24 cellular contexts compared by ENCODE assay signal in genomic region chr15:87618203-87618725, GRCh38.
DNase-seq lines count a peak whose midpoint lies in the region; ATAC-seq and TF ChIP-seq lines count a peak whose summit lies in the region.
"Had no signal": no experiment of that assay in that cellular context is flagged by ENCODE, and none has a peak within 500 bp of the region (broad histone marks: within the 10 kb centered on the region; RNA-seq: fewer than 3 reads in every experiment).

No MANE protein-coding gene starts in this region.

- H3K9me3 Mint-ChIP-seq in CD8-positive, alpha-beta T cell: peaks cover 8% of the 10 kb centered on the region
- H3K9me3 Mint-ChIP-seq: activated CD4-positive, alpha-beta memory T cell treated with anti-CD3 and anti-CD28 coated beads, Interleukin-2, amount 10 ng/mL, durations not matched to agents 7 days and 5 days had no signal

- H3K27ac Mint-ChIP-seq in CD8-positive, alpha-beta T cell: no peak overlapping the region
- H3K27ac Mint-ChIP-seq: activated B cell treated with CpG ODN at 0.5 μM for 24 hours; activated CD4-positive, alpha-beta memory T cell treated with anti-CD3 and anti-CD28 coated beads, Interleukin-2, amount 10 ng/mL, durations not matched to agents 7 days and 5 days; neural progenitor cell; progenitor cell of endocrine pancreas; type B pancreatic cell had no signal

- in situ Hi-C loops in brain microvascular endothelial cell (cut with HindIII; ENCODE audit: low pct_ligation_motif_present, low sequenced_read_pairs): no loop called here

- H3K4me3 Mint-ChIP-seq in CD8-positive, alpha-beta T cell: no peak overlapping the region
- H3K4me3 Mint-ChIP-seq: activated B cell treated with CpG ODN at 0.5 μM for 24 hours; activated CD4-positive, alpha-beta memory T cell treated with anti-CD3 and anti-CD28 coated beads, Interleukin-2, amount 10 ng/mL, durations not matched to agents 7 days and 5 days; neural progenitor cell; type B pancreatic cell had no signal

- TF ChIP-seq POLR2A in tibial nerve (IDR thresholded peaks at IDR 0.05): no peak

- no peaks in the 10 kb centered on the region for H3K27me3 Mint-ChIP-seq in CD8-positive, alpha-beta T cell (ENCODE audit: low read depth)
- H3K27me3 Mint-ChIP-seq: activated B cell treated with CpG ODN at 0.5 μM for 24 hours; activated CD4-positive, alpha-beta memory T cell treated with anti-CD3 and anti-CD28 coated beads, Interleukin-2, amount 10 ng/mL, durations not matched to agents 7 days and 5 days; progenitor cell of endocrine pancreas had no signal

- no peak overlapping the region for H3K4me3 ChIP-seq in heart right ventricle
- H3K4me3 ChIP-seq in brain microvascular endothelial cell (ENCODE audit: low read depth, low read length): no peak overlapping the region
- no peak overlapping the region for H3K4me3 ChIP-seq in mesodermal cell (ENCODE audit: extremely low read depth, insufficient read depth, low read length, poor library complexity, severe bottlenecking)
- H3K4me3 ChIP-seq in tibial nerve: no peak overlapping the region
- no peak overlapping the region for H3K4me3 ChIP-seq in CD8-positive, alpha-beta T cell (ENCODE audit: low read depth, low read length)
- H3K4me3 ChIP-seq: neural progenitor cell, spleen had no signal

- TF ChIP-seq CTCF in heart right ventricle (IDR thresholded peaks at IDR 0.05) (no peak), brain microvascular endothelial cell (IDR thresholded peaks at IDR 0.05; ENCODE audit: low read depth, low read length, missing control alignments) (no peak), tibial nerve (IDR thresholded peaks at IDR 0.05) (no peak)
- TF ChIP-seq CTCF in CD8-positive, alpha-beta T cell (IDR thresholded peaks at IDR 0.05): no peak

- no peaks in the 10 kb centered on the region for H3K27me3 ChIP-seq in heart right ventricle
- no peaks in the 10 kb centered on the region for H3K27me3 ChIP-seq in brain microvascular endothelial cell (replicated peaks)
- no peaks in the 10 kb centered on the region for H3K27me3 ChIP-seq in tibial nerve
- no peaks in the 10 kb centered on the region for H3K27me3 ChIP-seq in CD8-positive, alpha-beta T cell (ENCODE audit: insufficient read depth, low read length)
- H3K27me3 ChIP-seq: neural progenitor cell, spleen had no signal

- no peak for TF ChIP-seq EP300 in tibial nerve (IDR thresholded peaks at IDR 0.05)

- peak overlapping the region; percentile 10 to 70 (median 46) for H3K27ac ChIP-seq in heart right ventricle
- peak overlapping the region; percentile 80 for H3K27ac ChIP-seq in brain microvascular endothelial cell
- H3K27ac ChIP-seq in mesodermal cell (ENCODE audit: low read depth, low read length, severe bottlenecking): peak overlapping the region; percentile 80
- H3K27ac ChIP-seq in tibial nerve: peak overlapping the region in 3 of 4 donors; percentile 5 to 81 (median 70)
- no peak overlapping the region for H3K27ac ChIP-seq in CD8-positive, alpha-beta T cell (ENCODE audit: low read depth, low read length)
- H3K27ac ChIP-seq: epithelial cell of prostate, neural progenitor cell, spleen had no signal

- intact Hi-C loops in heart right ventricle (cut with DNase I): no loop called here
- intact Hi-C loops in Right ventricle myocardium inferior (cut with DNase I): no loop called here
- intact Hi-C loops in CD8-positive, alpha-beta T cell (cut with DNase I, micrococcal nuclease): no loop called here

- no peaks in the 10 kb centered on the region for H3K4me1 Mint-ChIP-seq in CD8-positive, alpha-beta T cell (ENCODE audit: low read depth)
- H3K4me1 Mint-ChIP-seq: activated B cell treated with CpG ODN at 0.5 μM for 24 hours; activated CD4-positive, alpha-beta memory T cell treated with anti-CD3 and anti-CD28 coated beads, Interleukin-2, amount 10 ng/mL, durations not matched to agents 7 days and 5 days had no signal

- 69 to 74% methylated on average over 4 of the region's 4 CpGs for WGBS in heart right ventricle, 2 donors
- WGBS in mesodermal cell (ENCODE audit: insufficient coverage in 2 of 2), 2 experiments: 73 to 83% methylated on average over 2 of the region's 4 CpGs
- 66 to 72% methylated on average over 4 of the region's 4 CpGs for WGBS in tibial nerve, 2 donors

- DNase-seq in heart right ventricle: no peak
- no peak for DNase-seq in Right ventricle myocardium inferior (ENCODE audit: missing footprints)
- DNase-seq in brain microvascular endothelial cell: no peak
- DNase-seq in tibial nerve (ENCODE audit: low spot score in 2 of 2): no peak
- DNase-seq in CD8-positive, alpha-beta T cell: no peak
- no peak for DNase-seq in cerebellar nuclear complex (lab: John Stamatoyannopoulos, UW)
- DNase-seq: activated B cell treated with CpG ODN at 0.5 μM for 24 hours; activated CD4-positive, alpha-beta memory T cell treated with anti-CD3 and anti-CD28 coated beads, Interleukin-2, amount 10 ng/mL, durations not matched to agents 7 days and 5 days; amygdala; COR-L47; DMS79 treated with DMSO at 0.1 percent for 48 hours; KBM-7; NCI-H1694; NCI-H2171 treated with DMSO at 0.1 percent for 48 hours; NCI-H526; spleen; stimulated activated CD4-positive, alpha-beta T cell treated with anti-CD3 and anti-CD28 coated beads, Interleukin-4, amount 100 ng/mL, for 1 hour; stimulated activated naive CD8-positive, alpha-beta T cell treated with anti-CD3 and anti-CD28 coated beads, Interleukin-15, Interleukin-2, amounts not matched to agents 100 U/mL and 50 U/mL, for 24 hours had no signal

- no peaks in the 10 kb centered on the region for H3K36me3 ChIP-seq in heart right ventricle
- no peaks in the 10 kb centered on the region for H3K36me3 ChIP-seq in brain microvascular endothelial cell (replicated peaks)
- H3K36me3 ChIP-seq in mesodermal cell (ENCODE audit: control insufficient read depth, insufficient read depth, low read length): no peaks in the 10 kb centered on the region
- H3K36me3 ChIP-seq in tibial nerve: no peaks in the 10 kb centered on the region
- no peaks in the 10 kb centered on the region for H3K36me3 ChIP-seq in CD8-positive, alpha-beta T cell (ENCODE audit: insufficient read depth, low read length)
- H3K36me3 ChIP-seq: neural progenitor cell, spleen had no signal

- CTCF ChIA-PET in CD8-positive, alpha-beta T cell (lab: Charles Lee): no interaction called here

- H3K36me3 Mint-ChIP-seq in CD8-positive, alpha-beta T cell: no peaks in the 10 kb centered on the region
- H3K36me3 Mint-ChIP-seq: neural progenitor cell, type B pancreatic cell had no signal

- H3K9me3 ChIP-seq in heart right ventricle (no peaks in the 10 kb centered on the region), mesodermal cell (ENCODE audit: control insufficient read depth, low read length) (no peaks in the 10 kb centered on the region), tibial nerve (no peaks in the 10 kb centered on the region)
- H3K9me3 ChIP-seq in CD8-positive, alpha-beta T cell (ENCODE audit: low read length): no peaks in the 10 kb centered on the region

- ATAC-seq in heart right ventricle (peak in 1 of 8 donors; percentile 10), Right ventricle myocardium inferior (no peak), GM18498 (IDR thresholded peaks at IDR 0.05; ENCODE audit: unreplicated experiment) (no peak)
- ATAC-seq in CD8-positive, alpha-beta T cell: no peak
- ATAC-seq: stimulated activated naive CD8-positive, alpha-beta T cell treated with anti-CD3 and anti-CD28 coated beads, Interleukin-15, Interleukin-2, amounts not matched to agents 100 U/mL and 50 U/mL, for 24 hours had no signal

- H3K4me1 ChIP-seq in heart right ventricle: peaks cover 0 to 20% (median 10%) of the 10 kb centered on the region in 9 donors
- H3K4me1 ChIP-seq in mesodermal cell (ENCODE audit: control insufficient read depth, insufficient read depth, low read length, poor library complexity, severe bottlenecking): peaks cover 15% of the 10 kb centered on the region
- H3K4me1 ChIP-seq in tibial nerve: peaks cover 0 to 21% (median 5%) of the 10 kb centered on the region in 4 donors
- H3K4me1 ChIP-seq in CD8-positive, alpha-beta T cell (ENCODE audit: insufficient read depth, low read length): no peaks in the 10 kb centered on the region
- H3K4me1 ChIP-seq: neural progenitor cell, spleen had no signal

- POLR2A ChIA-PET in CD8-positive, alpha-beta T cell (lab: Charles Lee): no interaction called here
